ENCODE assay signal across 12 cellular contexts in genomic region chr2:70091364-70091763, GRCh38. TPM values are rescaled to one million over a fixed set of nuclear protein-coding genes. Genes with fewer than 3 reads are reported as not detected.
DNase-seq lines count a peak whose midpoint lies in the region; TF ChIP-seq lines count a peak whose summit lies in the region.
"Had no signal": no experiment of that assay in that cellular context is flagged by ENCODE, and none has a peak within 500 bp of the region (broad histone marks: within the 10 kb centered on the region; RNA-seq: fewer than 3 reads in every experiment).

No MANE protein-coding gene starts in this region.

- H3K9me3 Mint-ChIP-seq in T-helper 2 cell treated with Interferon-gamma antibody and Interleukin-4, amounts not matched to agents 5 μg/mL and 100 μg/mL, for 36 hours, result no peaks in the 10 kb centered on the region
- no peaks in the 10 kb centered on the region for H3K9me3 Mint-ChIP-seq in dendritic cell treated with granulocyte-macrophage colony-stimulating factor and Interleukin-4, amounts not matched to agents 40 ng/mL and 50 ng/mL, for 4 days

- peaks cover 57% of the 10 kb centered on the region for H3K4me1 ChIP-seq in OCI-LY7 (ENCODE audit: insufficient read depth, low read length, poor library complexity, severe bottlenecking)
- peaks cover 27 to 82% (median 63%) of the 10 kb centered on the region in 6 donors for H3K4me1 ChIP-seq in spleen
- H3K4me1 ChIP-seq: colonic mucosa had no signal

- DNase-seq in T-helper 2 cell treated with Interferon-gamma antibody and Interleukin-4, amounts not matched to agents 5 μg/mL and 100 μg/mL, for 36 hours (ENCODE audit: low spot score), result no peak
- DNase-seq in T-helper 2 cell (no peak), OCI-LY7 (ENCODE audit: low spot score) (no peak), spleen (no peak), NCI-H1694 (lab: John Stamatoyannopoulos, UW) (no peak), cardiac septum (ENCODE audit: low spot score) (no peak), SIG-M5 treated with dmso at 0.1 percent for 504 hours (lab: John Stamatoyannopoulos, UW; ENCODE audit: unreplicated experiment) (no peak)
- DNase-seq: colonic mucosa; NCI-H187 treated with DMSO at 0.1 percent for 48 hours; NK-92 treated with Interleukin-12 subunit alpha and Interleukin-12 subunit beta, amount 100 ng/mL, for 24 hours; stimulated activated CD8-positive, alpha-beta memory T cell treated with anti-CD3 and anti-CD28 coated beads, Interleukin-4, amount 100 ng/mL, for 48 hours had no signal

- H3K4me3 ChIP-seq in OCI-LY7 (ENCODE audit: low read depth, low read length, poor library complexity, severe bottlenecking), result no peak overlapping the region
- no peak overlapping the region for H3K4me3 ChIP-seq in spleen
- H3K4me3 ChIP-seq: colonic mucosa had no signal

- H2AFZ ChIP-seq in OCI-LY7 (ENCODE audit: low read length), result no peak overlapping the region

- H3K36me3 Mint-ChIP-seq in T-helper 2 cell treated with Interferon-gamma antibody and Interleukin-4, amounts not matched to agents 5 μg/mL and 100 μg/mL, for 36 hours (ENCODE audit: low read depth), result peaks cover 51% of the 10 kb centered on the region
- H3K36me3 Mint-ChIP-seq in dendritic cell treated with granulocyte-macrophage colony-stimulating factor and Interleukin-4, amounts not matched to agents 40 ng/mL and 50 ng/mL, for 4 days (ENCODE audit: low read depth), result peaks cover 44% of the 10 kb centered on the region

- H3K4me3 Mint-ChIP-seq in T-helper 2 cell treated with Interferon-gamma antibody and Interleukin-4, amounts not matched to agents 5 μg/mL and 100 μg/mL, for 36 hours, result peak overlapping the region; percentile 57
- no peak overlapping the region for H3K4me3 Mint-ChIP-seq in dendritic cell treated with granulocyte-macrophage colony-stimulating factor and Interleukin-4, amounts not matched to agents 40 ng/mL and 50 ng/mL, for 4 days

- peak overlapping the region; percentile 94 for H3K27ac ChIP-seq in OCI-LY7 (ENCODE audit: low read depth, low read length, poor library complexity, severe bottlenecking)
- H3K27ac ChIP-seq in spleen, result peak overlapping the region in 7 of 8 donors; percentile 11 to 100 (median 99)
- H3K27ac ChIP-seq: colonic mucosa had no signal

- TF ChIP-seq POLR2A in spleen (IDR thresholded peaks at IDR 0.05), result no peak

- H3K27ac Mint-ChIP-seq in T-helper 2 cell treated with Interferon-gamma antibody and Interleukin-4, amounts not matched to agents 5 μg/mL and 100 μg/mL, for 36 hours, result peak overlapping the region; percentile 81
- H3K27ac Mint-ChIP-seq in dendritic cell treated with granulocyte-macrophage colony-stimulating factor and Interleukin-4, amounts not matched to agents 40 ng/mL and 50 ng/mL, for 4 days, result peak overlapping the region; percentile 99

- peaks cover 53% of the 10 kb centered on the region for H3K79me2 ChIP-seq in OCI-LY7 (ENCODE audit: insufficient read depth, low read depth, low read length)

- POLR2A ChIA-PET in OCI-LY7 (lab: Charles Lee), result interaction anchor here (0.8 to 2.6 kb wide), 9 partner anchors 13 to 51 kb away, joined by 3 to 18 read pairs (median 6); no protein-coding TSS in a partner anchor

- intact Hi-C loops in OCI-LY7 (cut with micrococcal nuclease; ENCODE audit: unreplicated experiment) (no loop called here), spleen (cut with DNase I; ENCODE audit: low total_unique reads) (no loop called here), cardiac septum (cut with DNase I) (no loop called here)
- intact Hi-C loops in dendritic cell treated with granulocyte-macrophage colony-stimulating factor and Interleukin-4, amounts not matched to agents 40 ng/mL and 50 ng/mL, for 4 days (cut with micrococcal nuclease), result no loop called here

- BruUV-seq in OCI-LY7 (replicated peaks; lab: Mats Ljungman, UMichigan), result no TSS peak

- H3K36me3 ChIP-seq in OCI-LY7 (ENCODE audit: insufficient read depth, low read length) (peaks cover 37% of the 10 kb centered on the region), spleen (peaks cover 0 to 25% (median 4%) of the 10 kb centered on the region in 6 donors)
- H3K36me3 ChIP-seq: colonic mucosa had no signal

- TF ChIP-seq CTCF in OCI-LY7 (conservative IDR thresholded peaks at IDR 0.05; ENCODE audit: low read length) (no peak), spleen (IDR thresholded peaks at IDR 0.05 in 8 of 11, conservative IDR thresholded peaks at IDR 0.05 in 3 of 11) (no peak)

- peak overlapping the region; percentile 6; the same call in 1 of the 2 replicates for H3K4me2 ChIP-seq in OCI-LY7 (ENCODE audit: low read length)

- peaks cover 4% of the 10 kb centered on the region for H3K27me3 Mint-ChIP-seq in T-helper 2 cell treated with Interferon-gamma antibody and Interleukin-4, amounts not matched to agents 5 μg/mL and 100 μg/mL, for 36 hours (ENCODE audit: low read depth)
- no peaks in the 10 kb centered on the region for H3K27me3 Mint-ChIP-seq in dendritic cell treated with granulocyte-macrophage colony-stimulating factor and Interleukin-4, amounts not matched to agents 40 ng/mL and 50 ng/mL, for 4 days

- H3K9me2 ChIP-seq in OCI-LY7 (ENCODE audit: insufficient read depth, low read length), result no peaks in the 10 kb centered on the region

- H3K27me3 ChIP-seq in spleen (replicated peaks in 1 of 7), result no peaks in the 10 kb centered on the region
- H3K27me3 ChIP-seq: colonic mucosa had no signal

- H3K9me3 ChIP-seq in OCI-LY7 (ENCODE audit: low read length), result no peaks in the 10 kb centered on the region
- H3K9me3 ChIP-seq in spleen, result no peaks in the 10 kb centered on the region
- H3K9me3 ChIP-seq: colonic mucosa had no signal

- CTCF ChIA-PET in OCI-LY7 (lab: Charles Lee; ENCODE audit: unreplicated experiment), result no interaction called here

- WGBS in spleen, 5 donors, result 54 to 71% (median 61%) methylated on average over 2 of the region's 2 CpGs

- H3K4me1 Mint-ChIP-seq in T-helper 2 cell treated with Interferon-gamma antibody and Interleukin-4, amounts not matched to agents 5 μg/mL and 100 μg/mL, for 36 hours (ENCODE audit: low read depth), result peaks cover 48% of the 10 kb centered on the region
- peaks cover 59% of the 10 kb centered on the region for H3K4me1 Mint-ChIP-seq in dendritic cell treated with granulocyte-macrophage colony-stimulating factor and Interleukin-4, amounts not matched to agents 40 ng/mL and 50 ng/mL, for 4 days (ENCODE audit: low read depth)

- peaks cover 4% of the 10 kb centered on the region; the same call in 1 of the 2 replicates for H4K20me1 ChIP-seq in OCI-LY7 (ENCODE audit: insufficient read depth, low read length)

RNA-seq across cellular contexts. Expression of gene PCBP1, which starts 4.1 kb away (rescaled TPM):
- 54.8 and 58.2 TPM in 2 replicates for total RNA-seq in OCI-LY7 (2014; rRNA removed; shearing (Covaris generic))
- total RNA-seq in OCI-LY7 (2022), result 393 and 423 TPM in 2 replicates
- 100 to 1,000 TPM; 256 to 351 (median 301) TPM for total RNA-seq in spleen
- 100 to 1,000 TPM; 254 to 294 (median 278) TPM for polyA plus RNA-seq in spleen
- total RNA-seq in cardiac septum, result 223 TPM
